In genomic region chr3:38018296-38019266, GRCh38 we compare ENCODE assay signal across 1 cellular context.
TF ChIP-seq lines count a peak whose summit lies in the region.

No MANE protein-coding gene starts in this region.

TF ChIP-seq in K562, 482 proteins besides CTCF, POLR2A, EP300 and RAD21 (continued from another document and continues in another):
- TF ChIP-seq UBTF (IDR thresholded peaks at IDR 0.05; ENCODE audit: borderline replicate concordance in 1 of 2, low read depth in 2 of 2, low read length in 2 of 2): peak in 1 of 2 experiments; percentile 41; a peak in 1 of 4 replicates
- TF ChIP-seq KDM1A (IDR thresholded peaks at IDR 0.05): no peak
- TF ChIP-seq MTA3 (IDR thresholded peaks at IDR 0.05; ENCODE audit: borderline replicate concordance): peak; percentile 16; the same call in 1 of the 2 replicates
- TF ChIP-seq HNRNPK (IDR thresholded peaks at IDR 0.05; ENCODE audit: low read depth, low read length, poor library complexity, severe bottlenecking): no peak
- TF ChIP-seq ZNF121 (CRISPR knock-in tag; conservative IDR thresholded peaks at IDR 0.05): no peak
- no peak for TF ChIP-seq MECOM (CRISPR knock-in tag; IDR thresholded peaks at IDR 0.05)
- TF ChIP-seq ZBTB2 (IDR thresholded peaks at IDR 0.05): peak; percentile 70; the same call in 1 of the 2 replicates
- TF ChIP-seq EHMT2 (IDR thresholded peaks at IDR 0.05): no peak
- TF ChIP-seq ZNF407 (IDR thresholded peaks at IDR 0.05; ENCODE audit: low read depth): 0 out of 2 replicates have a peak, but pooled peaks have one; percentile 49
- no peak for TF ChIP-seq BCL6 (CRISPR knock-in tag; IDR thresholded peaks at IDR 0.05)
- no peak for TF ChIP-seq ARID4B (CRISPR knock-in tag; IDR thresholded peaks at IDR 0.05)
- no peak for TF ChIP-seq AFF4 (CRISPR knock-in tag; IDR thresholded peaks at IDR 0.05)
- no peak for TF ChIP-seq ELF4 (CRISPR knock-in tag; IDR thresholded peaks at IDR 0.05)
- no peak for TF ChIP-seq NFE2 (IDR thresholded peaks at IDR 0.05; ENCODE audit: low read depth)
- TF ChIP-seq POLR2G (IDR thresholded peaks at IDR 0.05; ENCODE audit: low read depth, low read length): peak; percentile 45
- TF ChIP-seq TAF9B (IDR thresholded peaks at IDR 0.05; ENCODE audit: partially characterized antibody): no peak
- peak; percentile 61 for TF ChIP-seq BRD9 (IDR thresholded peaks at IDR 0.05; ENCODE audit: low read depth, partially characterized antibody)
- TF ChIP-seq ZBTB11 (CRISPR knock-in tag; IDR thresholded peaks at IDR 0.05): 0 out of 6 replicates have a peak, but pooled peaks of 1 of the 3 experiments have one; percentile 18
- no peak for TF ChIP-seq ZNF3 (CRISPR knock-in tag; IDR thresholded peaks at IDR 0.05)
- TF ChIP-seq TCFL5 (CRISPR knock-in tag; conservative IDR thresholded peaks at IDR 0.05): no peak
- no peak; the same call in 1 of the 2 replicates for TF ChIP-seq CTBP1 (IDR thresholded peaks at IDR 0.05; ENCODE audit: borderline replicate concordance)
- no peak for TF ChIP-seq KAT8 (IDR thresholded peaks at IDR 0.05; ENCODE audit: low read depth)
- no peak for TF ChIP-seq BMI1 (IDR thresholded peaks at IDR 0.05; ENCODE audit: low read length)
